Comparison of ENCODE assay signal across 14 cellular contexts in genomic region chr5:176768174-176768970, GRCh38. TPM values are rescaled to one million over a fixed set of nuclear protein-coding genes. Genes with fewer than 3 reads are reported as not detected.
"Had no signal": no experiment of that assay in that cellular context is flagged by ENCODE, and none has a peak within 500 bp of the region (broad histone marks: within the 10 kb centered on the region; RNA-seq: fewer than 3 reads in every experiment).

No MANE protein-coding gene starts in this region.

- H3K4me3 ChIP-seq: adrenal gland, prostate gland, thoracic aorta, uterus had no signal

- DNase-seq: activated CD4-positive, alpha-beta T cell treated with anti-CD3 and anti-CD28 coated beads for 1 hour; activated CD4-positive, alpha-beta T cell treated with anti-CD3 and anti-CD28 coated beads, Interleukin-2, amount 50 U/mL, for 48 hours; activated naive CD4-positive, alpha-beta T cell treated with anti-CD3 and anti-CD28 coated beads, Interleukin-2, amount 50 U/mL, for 16 hours; caudate nucleus; effector memory CD8-positive, alpha-beta T cell; hippocampal formation; left colon; occipital lobe; stimulated activated CD4-positive, alpha-beta T cell treated with anti-CD3 and anti-CD28 coated beads, Interleukin-2, amount 100 ng/mL, for 48 hours; uterus had no signal

- H3K27me3 ChIP-seq: adrenal gland, uterus had no signal

- H3K36me3 ChIP-seq: adrenal gland, prostate gland, thoracic aorta, uterus had no signal

- H3K9me3 ChIP-seq: adrenal gland, prostate gland had no signal

- H3K4me1 ChIP-seq: adrenal gland, prostate gland, uterus had no signal

- ATAC-seq: activated T-helper 17 cell treated with anti-CD3 and anti-CD28 coated beads, Interleukin-2, amount 50 U/mL, for 72 hours; effector memory CD8-positive, alpha-beta T cell; left colon had no signal

- H3K27ac ChIP-seq: adrenal gland, prostate gland, thoracic aorta, uterus had no signal

RNA-seq across cellular contexts. Expression of gene UNC5A, which starts 42.0 kb away (rescaled TPM):
- total RNA-seq: activated T-helper 17 cell treated with anti-CD3 and anti-CD28 coated beads, Interleukin-2, amount 50 U/mL, for 72 hours; left colon; thoracic aorta had no signal
